Comparison of ENCODE assay signal across 1 cellular context in genomic region chr19:11383706-11384048, GRCh38.
TF ChIP-seq lines count a peak whose summit lies in the region.

No MANE protein-coding gene starts in this region.

TF ChIP-seq in K562, 482 proteins besides CTCF, POLR2A, EP300 and RAD21:
- 0 out of 2 replicates have a peak, but pooled peaks have one; percentile 28 for TF ChIP-seq IRF1 (CRISPR knock-in tag; IDR thresholded peaks at IDR 0.05; ENCODE audit: borderline replicate concordance)
- 0 out of 4 replicates have a peak, but pooled peaks of 1 of the 2 experiments have one; percentile 14 for TF ChIP-seq FOXK2 (conservative IDR thresholded peaks at IDR 0.05 in 1 of 2, IDR thresholded peaks at IDR 0.05 in 1 of 2; ENCODE audit: low read depth in 2 of 2)
- TF ChIP-seq KAT2B (IDR thresholded peaks at IDR 0.05; ENCODE audit: low read depth, low read length): no peak
- TF ChIP-seq ZNF431 (CRISPR knock-in tag; IDR thresholded peaks at IDR 0.05): 0 out of 2 replicates have a peak, but pooled peaks have one; percentile 50
